Comparison of ENCODE assay signal across 17 cellular contexts in genomic region chr21:40254540-40255455, GRCh38.
DNase-seq lines count a peak whose midpoint lies in the region; ATAC-seq and TF ChIP-seq lines count a peak whose summit lies in the region.
"Had no signal": no experiment of that assay in that cellular context is flagged by ENCODE, and none has a peak within 500 bp of the region (broad histone marks: within the 10 kb centered on the region; RNA-seq: fewer than 3 reads in every experiment).

No MANE protein-coding gene starts in this region.

- H3K9me3 ChIP-seq in H9 (ENCODE audit: control insufficient read depth, low read depth, low read length) (no peaks in the 10 kb centered on the region), esophagus muscularis mucosa (peaks cover 0 to 9% (median 4%) of the 10 kb centered on the region in 4 donors), prostate gland (no peaks in the 10 kb centered on the region), sigmoid colon (peaks cover 0 to 5% (median 0%) of the 10 kb centered on the region in 4 donors), gastroesophageal sphincter (peaks cover 0 to 10% (median 0%) of the 10 kb centered on the region in 3 donors)
- H3K9me3 ChIP-seq: SJCRH30 had no signal

- H3K4ac ChIP-seq in H9 (ENCODE audit: low read depth, low read length) = no peak overlapping the region

- H3K9ac ChIP-seq in H9 (ENCODE audit: extremely low read depth, insufficient read length, low read length) = no peak overlapping the region
- H3K9ac ChIP-seq: BLaER1, GM23248 had no signal

- no peak for TF ChIP-seq POLR2A in esophagus muscularis mucosa (IDR thresholded peaks at IDR 0.05; ENCODE audit: low read depth)
- no peak for TF ChIP-seq POLR2A in prostate gland (IDR thresholded peaks at IDR 0.05)
- TF ChIP-seq POLR2A in sigmoid colon (IDR thresholded peaks at IDR 0.05) = no peak
- TF ChIP-seq POLR2A in gastroesophageal sphincter (IDR thresholded peaks at IDR 0.05) = no peak

- H3K4me1 Mint-ChIP-seq in H9 = peaks cover 5 to 6% of the 10 kb centered on the region in 2 experiments
- H3K4me1 Mint-ChIP-seq: stimulated activated memory B cell treated with anti-CD40 and anti-IgM and Interleukin-4, amounts not matched to agents 10 μg/mL and 1 μg/mL and 100 μg/mL, for 72 hours had no signal

- H3K4me3 ChIP-seq in esophagus muscularis mucosa (no peak overlapping the region), prostate gland (no peak overlapping the region), sigmoid colon (no peak overlapping the region), gastroesophageal sphincter (no peak overlapping the region)
- H3K4me3 ChIP-seq: BLaER1, GM23248, SJCRH30 had no signal

- no CpG with 5 or more reads among the region's 13 CpGs for WGBS in H9 (ENCODE audit: extremely low coverage, insufficient read length, low lambda C conversion rate)
- WGBS in esophagus muscularis mucosa = 70% methylated on average over 13 of the region's 13 CpGs
- 47% methylated on average over 13 of the region's 13 CpGs for WGBS in prostate gland
- 72 to 80% methylated on average over 13 of the region's 13 CpGs for WGBS in sigmoid colon, 2 donors
- 35 to 44% methylated on average over 11 to 13 of the region's 13 CpGs for WGBS in gastroesophageal sphincter (ENCODE audit: low coverage in 1 of 2), 2 donors

- no peaks in the 10 kb centered on the region for H3K23me2 ChIP-seq in H9 (ENCODE audit: insufficient read length, low read depth, low read length, poor library complexity, severe bottlenecking)

- no peak overlapping the region for H2AK5ac ChIP-seq in H9 (ENCODE audit: insufficient read length, low read length)

- no peaks in the 10 kb centered on the region for H3K79me1 ChIP-seq in H9 (ENCODE audit: insufficient read depth, low read depth, low read length, poor library complexity, severe bottlenecking)

- no peak overlapping the region for H4K5ac ChIP-seq in H9 (ENCODE audit: insufficient read length, low read depth, low read length)

- 0 out of 7 replicates have a peak overlapping the region, but pooled peaks of 2 of the 3 experiments have one; percentile 47 to 53 for H3K27ac Mint-ChIP-seq in H9
- H3K27ac Mint-ChIP-seq: activated T-cell treated with anti-CD3 and anti-CD28 coated beads, Interleukin-2, amount 50 U/mL, for 72 hours; stimulated activated memory B cell treated with anti-CD40 and anti-IgM and Interleukin-4, amounts not matched to agents 10 μg/mL and 1 μg/mL and 100 μg/mL, for 72 hours; type B pancreatic cell had no signal

- H3K27ac ChIP-seq in H9 (ENCODE audit: insufficient read length, low read depth, low read length) (no peak overlapping the region), esophagus muscularis mucosa (replicated peaks in 1 of 4) (no peak overlapping the region), prostate gland (no peak overlapping the region), sigmoid colon (no peak overlapping the region), gastroesophageal sphincter (no peak overlapping the region)
- H3K27ac ChIP-seq: BLaER1, GM23248, SJCRH30 had no signal

- no peak overlapping the region for H4K8ac ChIP-seq in H9 (replicated peaks; ENCODE audit: insufficient read length, low read depth, low read length)

- intact Hi-C loops in esophagus muscularis mucosa (cut with DNase I) (no loop called here), prostate gland (cut with DNase I) (no loop called here), sigmoid colon (cut with DNase I) (no loop called here)

- TF ChIP-seq CTCF in H9 (conservative IDR thresholded peaks at IDR 0.05) (no peak), esophagus muscularis mucosa (IDR thresholded peaks at IDR 0.05) (no peak), prostate gland (IDR thresholded peaks at IDR 0.05) (no peak), sigmoid colon (IDR thresholded peaks at IDR 0.05) (no peak), gastroesophageal sphincter (IDR thresholded peaks at IDR 0.05) (no peak)

- no peak overlapping the region for H3K14ac ChIP-seq in H9 (ENCODE audit: insufficient read depth, low read length)

- H3K79me2 ChIP-seq in H9 (ENCODE audit: insufficient read depth, low read length) = no peaks in the 10 kb centered on the region

- H3K27me3 ChIP-seq in H9 (ENCODE audit: insufficient read depth, low read length) (no peaks in the 10 kb centered on the region), esophagus muscularis mucosa (no peaks in the 10 kb centered on the region), prostate gland (replicated peaks; ENCODE audit: insufficient read depth) (no peaks in the 10 kb centered on the region), sigmoid colon (no peaks in the 10 kb centered on the region), gastroesophageal sphincter (no peaks in the 10 kb centered on the region)
- H3K27me3 ChIP-seq: BLaER1 had no signal

- no peak overlapping the region for H2BK12ac ChIP-seq in H9 (ENCODE audit: insufficient read length, low read depth, low read length)

- H3K56ac ChIP-seq in H9 (ENCODE audit: insufficient read length, low read depth, low read length) = no peak overlapping the region

- ATAC-seq in SK-N-SH treated with all-trans-retinoic acid at 6 μM for 48 hours (no peak; the same call in 2 of the 3 replicates), HG02885 (IDR thresholded peaks at IDR 0.05; ENCODE audit: poor library complexity, unreplicated experiment) (no peak), gastroesophageal sphincter (no peak)
- ATAC-seq: activated T-cell treated with anti-CD3 and anti-CD28 coated beads, Interleukin-2, amount 50 U/mL, for 72 hours; stimulated activated memory B cell treated with anti-CD40 and anti-IgM and Interleukin-4, amounts not matched to agents 10 μg/mL and 1 μg/mL and 100 μg/mL, for 72 hours had no signal

- H3K36me3 Mint-ChIP-seq in H9 (ENCODE audit: insufficient read depth in 1 of 3, low read depth in 3 of 3) = peaks cover 2 to 3% (median 3%) of the 10 kb centered on the region in 3 experiments; a peak in 2 of 7 replicates
- H3K36me3 Mint-ChIP-seq: stimulated activated memory B cell treated with anti-CD40 and anti-IgM and Interleukin-4, amounts not matched to agents 10 μg/mL and 1 μg/mL and 100 μg/mL, for 72 hours; type B pancreatic cell had no signal

- H3K27me3 Mint-ChIP-seq in H9 (ENCODE audit: low read depth) = peaks cover 2% of the 10 kb centered on the region; the same call in 1 of the 2 replicates
- H3K27me3 Mint-ChIP-seq: stimulated activated memory B cell treated with anti-CD40 and anti-IgM and Interleukin-4, amounts not matched to agents 10 μg/mL and 1 μg/mL and 100 μg/mL, for 72 hours had no signal

- no peaks in the 10 kb centered on the region for H4K20me1 ChIP-seq in H9 (ENCODE audit: control insufficient read depth, insufficient read depth, insufficient read length)
- H4K20me1 ChIP-seq: BLaER1 had no signal

- H3T11ph ChIP-seq in H9 (ENCODE audit: low read length) = no peak overlapping the region

- H2BK5ac ChIP-seq in H9 (ENCODE audit: insufficient read length, low read length) = no peak overlapping the region

- H3K4me3 Mint-ChIP-seq in H9 = no peak overlapping the region
- H3K4me3 Mint-ChIP-seq: activated T-cell treated with anti-CD3 and anti-CD28 coated beads, Interleukin-2, amount 50 U/mL, for 72 hours; stimulated activated memory B cell treated with anti-CD40 and anti-IgM and Interleukin-4, amounts not matched to agents 10 μg/mL and 1 μg/mL and 100 μg/mL, for 72 hours; type B pancreatic cell had no signal

- H3K4me1 ChIP-seq in H9 (ENCODE audit: insufficient read depth, low read length) = no peaks in the 10 kb centered on the region
- H3K4me1 ChIP-seq in esophagus muscularis mucosa = no peaks in the 10 kb centered on the region
- H3K4me1 ChIP-seq in prostate gland (replicated peaks) = no peaks in the 10 kb centered on the region
- no peaks in the 10 kb centered on the region for H3K4me1 ChIP-seq in sigmoid colon
- H3K4me1 ChIP-seq in gastroesophageal sphincter = peaks cover 0 to 10% (median 0%) of the 10 kb centered on the region in 3 donors
- H3K4me1 ChIP-seq: BLaER1, SJCRH30 had no signal

- H3K23ac ChIP-seq in H9 (ENCODE audit: insufficient read length, low read depth, low read length) = no peak overlapping the region

- H3K9me3 Mint-ChIP-seq in H9 = peaks cover 9 to 19% of the 10 kb centered on the region in 2 experiments; a peak in 4 of 5 replicates

- H2AFZ ChIP-seq in H9 (ENCODE audit: low read length) = no peak overlapping the region
- H2AFZ ChIP-seq: GM23248 had no signal

- no peak overlapping the region for H2BK120ac ChIP-seq in H9 (ENCODE audit: low read depth, low read length, poor library complexity, severe bottlenecking)

- no peak for DNase-seq in H9
- DNase-seq in esophagus muscularis mucosa (ENCODE audit: extremely low spot score) = peak; percentile 42
- DNase-seq in prostate gland (ENCODE audit: low spot score) = peak; percentile 31
- DNase-seq in sigmoid colon = no peak
- DNase-seq: activated CD4-positive, alpha-beta T cell treated with anti-CD3 and anti-CD28 coated beads, Interleukin-2, amount 50 U/mL, for 4 hours; activated T-cell treated with anti-CD3 and anti-CD28 coated beads, Interleukin-2, amount 50 U/mL, for 72 hours; cortex of kidney; DMS79 treated with DMSO at 0.1 percent for 48 hours; GM23248; mesenchymal stem cell; SJCRH30 had no signal

- no peak overlapping the region for H4K91ac ChIP-seq in H9 (ENCODE audit: insufficient read length, low read depth, low read length)

- no peak overlapping the region for H3K18ac ChIP-seq in H9 (ENCODE audit: insufficient read length, low read depth, low read length)

- H3K4me2 ChIP-seq in H9 (ENCODE audit: insufficient read depth, insufficient read length, low read length) = no peak overlapping the region
- H3K4me2 ChIP-seq: BLaER1 had no signal

- no peaks in the 10 kb centered on the region for H3K36me3 ChIP-seq in esophagus muscularis mucosa
- no peaks in the 10 kb centered on the region for H3K36me3 ChIP-seq in prostate gland
- no peaks in the 10 kb centered on the region for H3K36me3 ChIP-seq in sigmoid colon
- no peaks in the 10 kb centered on the region for H3K36me3 ChIP-seq in gastroesophageal sphincter
- H3K36me3 ChIP-seq: BLaER1, SJCRH30 had no signal

- no peak overlapping the region for H2BK15ac ChIP-seq in H9 (ENCODE audit: low read depth, low read length)

- no peak for TF ChIP-seq EP300 in esophagus muscularis mucosa (IDR thresholded peaks at IDR 0.05)
- no peak for TF ChIP-seq EP300 in sigmoid colon (IDR thresholded peaks at IDR 0.05)
- no peak for TF ChIP-seq EP300 in gastroesophageal sphincter (IDR thresholded peaks at IDR 0.05)

- H2BK20ac ChIP-seq in H9 (ENCODE audit: low read depth, low read length, poor library complexity, severe bottlenecking) = no peak overlapping the region

Comparison
In these comparisons a context has a peak if more than half of its experiments do, and no peak if none do; other contexts are left out.
1. DNase-seq: peak in esophagus muscularis mucosa (single experiment) and prostate gland (single experiment); none in H9 (single experiment) and sigmoid colon (single experiment).